1 cellular context compared by ENCODE assay signal in genomic region chr3:39051649-39052557, GRCh38.
TF ChIP-seq lines count a peak whose summit lies in the region.

TSS of gene SCN11A (minus strand) at chr3:39051944. CDS start at chr3:38950362, 101,582 bp downstream.
TSS of gene WDR48 (plus strand) at chr3:39052016. CDS start at chr3:39052026, 10 bp downstream.

TF ChIP-seq in K562, 482 proteins besides CTCF, POLR2A, EP300 and RAD21 (continued from another document and continues in another):
- TF ChIP-seq E2F8 (IDR thresholded peaks at IDR 0.05; ENCODE audit: low read depth, partially characterized antibody) (peak; percentile 74), BCLAF1 (IDR thresholded peaks at IDR 0.05; ENCODE audit: borderline replicate concordance in 1 of 2, control insufficient read depth in 1 of 2, low read depth in 2 of 2, low read length in 1 of 2) (no peak), HDAC6 (IDR thresholded peaks at IDR 0.05; ENCODE audit: low read depth, low read length) (no peak), MXD1 (CRISPR knock-in tag; IDR thresholded peaks at IDR 0.05; ENCODE audit: borderline replicate concordance, poor library complexity, severe bottlenecking) (no peak), HDAC1 (IDR thresholded peaks at IDR 0.05) (peak in 1 of 2 experiments; percentile 95; a peak in 2 of 4 replicates), ZBTB8A (IDR thresholded peaks at IDR 0.05; ENCODE audit: partially characterized antibody) (no peak), ATF7 (IDR thresholded peaks at IDR 0.05) (peak; percentile 84), SMARCA5 (IDR thresholded peaks at IDR 0.05) (no peak), ZNF407 (IDR thresholded peaks at IDR 0.05; ENCODE audit: low read depth) (no peak), FOXP4 (CRISPR knock-in tag; IDR thresholded peaks at IDR 0.05; ENCODE audit: borderline replicate concordance) (peak; percentile 92), ZBTB40 (IDR thresholded peaks at IDR 0.05) (peak; percentile 95), ZBTB40 (CRISPR knock-in tag; IDR thresholded peaks at IDR 0.05) (no peak), ELF1 (tag; IDR thresholded peaks at IDR 0.05) (0 out of 2 replicates have a peak, but pooled peaks have one; percentile 37), ARNT (IDR thresholded peaks at IDR 0.05) (no peak; a peak in 1 of 4 replicates), ZKSCAN1 (IDR thresholded peaks at IDR 0.05; ENCODE audit: low read depth, low read length) (peak; percentile 61; the same call in 1 of the 2 replicates)
- TF ChIP-seq, protein P1, sequence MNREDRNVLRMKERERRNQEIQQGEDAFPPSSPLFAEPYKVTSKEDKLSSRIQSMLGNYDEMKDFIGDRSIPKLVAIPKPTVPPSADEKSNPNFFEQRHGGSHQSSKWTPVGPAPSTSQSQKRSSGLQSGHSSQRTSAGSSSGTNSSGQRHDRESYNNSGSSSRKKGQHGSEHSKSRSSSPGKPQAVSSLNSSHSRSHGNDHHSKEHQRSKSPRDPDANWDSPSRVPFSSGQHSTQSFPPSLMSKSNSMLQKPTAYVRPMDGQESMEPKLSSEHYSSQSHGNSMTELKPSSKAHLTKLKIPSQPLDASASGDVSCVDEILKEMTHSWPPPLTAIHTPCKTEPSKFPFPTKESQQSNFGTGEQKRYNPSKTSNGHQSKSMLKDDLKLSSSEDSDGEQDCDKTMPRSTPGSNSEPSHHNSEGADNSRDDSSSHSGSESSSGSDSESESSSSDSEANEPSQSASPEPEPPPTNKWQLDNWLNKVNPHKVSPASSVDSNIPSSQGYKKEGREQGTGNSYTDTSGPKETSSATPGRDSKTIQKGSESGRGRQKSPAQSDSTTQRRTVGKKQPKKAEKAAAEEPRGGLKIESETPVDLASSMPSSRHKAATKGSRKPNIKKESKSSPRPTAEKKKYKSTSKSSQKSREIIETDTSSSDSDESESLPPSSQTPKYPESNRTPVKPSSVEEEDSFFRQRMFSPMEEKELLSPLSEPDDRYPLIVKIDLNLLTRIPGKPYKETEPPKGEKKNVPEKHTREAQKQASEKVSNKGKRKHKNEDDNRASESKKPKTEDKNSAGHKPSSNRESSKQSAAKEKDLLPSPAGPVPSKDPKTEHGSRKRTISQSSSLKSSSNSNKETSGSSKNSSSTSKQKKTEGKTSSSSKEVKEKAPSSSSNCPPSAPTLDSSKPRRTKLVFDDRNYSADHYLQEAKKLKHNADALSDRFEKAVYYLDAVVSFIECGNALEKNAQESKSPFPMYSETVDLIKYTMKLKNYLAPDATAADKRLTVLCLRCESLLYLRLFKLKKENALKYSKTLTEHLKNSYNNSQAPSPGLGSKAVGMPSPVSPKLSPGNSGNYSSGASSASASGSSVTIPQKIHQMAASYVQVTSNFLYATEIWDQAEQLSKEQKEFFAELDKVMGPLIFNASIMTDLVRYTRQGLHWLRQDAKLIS (CRISPR knock-in tag; IDR thresholded peaks at IDR 0.05) = no peak; the same call in 1 of the 2 replicates
